In the genomic region with DNA sequence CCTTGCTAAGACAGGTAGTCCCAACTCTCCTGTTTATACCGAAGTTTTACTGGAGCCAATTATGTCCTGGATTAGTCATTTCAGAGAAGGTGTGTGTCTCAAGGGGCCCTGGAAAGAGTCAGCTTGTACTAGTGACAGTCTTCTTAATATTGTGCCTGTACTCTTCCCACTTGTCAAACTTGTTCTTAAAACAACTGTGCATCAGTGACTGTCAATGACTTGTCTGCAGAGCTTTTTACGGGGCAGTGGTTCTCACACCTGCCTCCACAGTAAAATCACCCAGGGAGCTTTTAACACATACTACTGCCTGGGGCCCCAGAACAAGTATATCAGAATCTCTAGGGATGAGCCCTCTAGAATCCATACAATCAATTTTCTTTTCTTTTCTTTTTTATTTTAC, we compare ENCODE assay signal across 18 cellular contexts. TPM values are rescaled to one million over a fixed set of nuclear protein-coding genes. Genes with fewer than 3 reads are reported as not detected.
DNase-seq lines count a peak whose midpoint lies in the region; ATAC-seq and TF ChIP-seq lines count a peak whose summit lies in the region.
"Had no signal": no experiment of that assay in that cellular context is flagged by ENCODE, and none has a peak within 500 bp of the region (broad histone marks: within the 10 kb centered on the region; RNA-seq: fewer than 3 reads in every experiment).

No MANE protein-coding gene starts in this region.

- TF ChIP-seq EP300 in esophagus muscularis mucosa (IDR thresholded peaks at IDR 0.05), result no peak

- H3K4me3 ChIP-seq in LNCaP clone FGC (ENCODE audit: low read depth, low read length), result no peak overlapping the region
- no peak overlapping the region for H3K4me3 ChIP-seq in esophagus muscularis mucosa
- H3K4me3 ChIP-seq: GM23248 had no signal

- no peak for ATAC-seq in HG02678 (IDR thresholded peaks at IDR 0.05; ENCODE audit: unreplicated experiment)
- no peak for ATAC-seq in foreskin keratinocyte
- ATAC-seq in GM18498 (IDR thresholded peaks at IDR 0.05; ENCODE audit: unreplicated experiment), result no peak
- ATAC-seq: HCT116 had no signal

- peak overlapping the region; percentile 10; the same call in 1 of the 2 replicates for H3K27ac ChIP-seq in VCaP
- H3K27ac ChIP-seq in esophagus muscularis mucosa (replicated peaks in 1 of 4), result no peak overlapping the region
- H3K27ac ChIP-seq in foreskin keratinocyte, result no peak overlapping the region
- H3K27ac ChIP-seq: GM23248 had no signal

- H3K4me1 ChIP-seq in esophagus muscularis mucosa (no peaks in the 10 kb centered on the region), foreskin keratinocyte (no peaks in the 10 kb centered on the region)

- H3K36me3 ChIP-seq in esophagus muscularis mucosa, result no peaks in the 10 kb centered on the region

- H3K27me3 ChIP-seq in esophagus muscularis mucosa (peaks cover 0 to under 1% (median 0%) of the 10 kb centered on the region in 4 donors), foreskin keratinocyte (peaks cover 14% of the 10 kb centered on the region)

- 85% methylated on average over 2 of the region's 2 CpGs for WGBS in esophagus muscularis mucosa

- no peaks in the 10 kb centered on the region for H3K9me3 ChIP-seq in esophagus muscularis mucosa

- DNase-seq in LNCaP clone FGC (ENCODE audit: low read depth) (peak; percentile 52), esophagus muscularis mucosa (ENCODE audit: extremely low spot score) (peak; percentile 77), foreskin keratinocyte (no peak)
- DNase-seq: C1 segment of cervical spinal cord; Calu3; CD4-positive, alpha-beta memory T cell; COR-L47; DND-41; GM23248; H9; HFFc6 had no signal

- intact Hi-C loops in esophagus muscularis mucosa (cut with DNase I), result no loop called here

- no peak for TF ChIP-seq POLR2A in esophagus muscularis mucosa (IDR thresholded peaks at IDR 0.05; ENCODE audit: low read depth)

- TF ChIP-seq CTCF in LNCaP clone FGC (IDR thresholded peaks at IDR 0.05; ENCODE audit: control insufficient read depth, extremely low read depth, insufficient read depth) (no peak), VCaP (conservative IDR thresholded peaks at IDR 0.05) (no peak), esophagus muscularis mucosa (IDR thresholded peaks at IDR 0.05) (no peak), foreskin keratinocyte (conservative IDR thresholded peaks at IDR 0.05) (no peak)

RNA-seq across cellular contexts. Expression of a gene that starts 28.4 kb away (rescaled TPM):
- total RNA-seq in esophagus muscularis mucosa (not detected), foreskin keratinocyte (not detected in 2 replicates)
- polyA plus RNA-seq in foreskin keratinocyte, result not detected in 2 replicates
- total RNA-seq: A172; A673; CD4-positive, alpha-beta memory T cell; GM23248; HFFc6 had no signal
- polyA plus RNA-seq: BJ; CD4-positive, alpha-beta memory T cell; GM23248 had no signal

Comparison
In these comparisons a context has a peak if more than half of its experiments do, and no peak if none do; other contexts are left out.
1. DNase-seq: peak in LNCaP clone FGC (single experiment) and esophagus muscularis mucosa (single experiment); none in foreskin keratinocyte (0 of 2).